Comparison of ENCODE assay signal across 10 cellular contexts in the genomic region with DNA sequence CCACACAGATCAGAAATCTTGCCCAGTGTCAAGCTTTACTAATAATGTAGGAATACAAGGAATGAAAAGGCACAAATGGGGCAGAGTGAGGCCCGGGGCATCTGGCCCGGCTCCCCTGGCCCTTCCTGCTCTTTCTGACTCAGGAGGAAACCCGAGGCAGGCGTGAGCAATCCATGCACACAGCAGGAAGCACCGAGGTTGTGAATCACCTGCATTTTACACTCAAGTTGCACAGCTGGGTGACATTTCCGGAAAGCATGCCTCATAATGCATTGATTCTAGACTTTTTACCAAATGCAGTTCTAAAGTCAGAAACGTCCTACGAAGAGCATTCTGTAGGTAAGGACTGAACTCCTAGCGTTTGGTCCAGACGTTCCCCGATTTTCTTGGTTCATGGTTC. TPM values are rescaled to one million over a fixed set of nuclear protein-coding genes. Genes with fewer than 3 reads are reported as not detected.
A peak's percentile ranks its signal among the peaks of the same experiment; 100 is the strongest.
DNase-seq lines count a peak whose midpoint lies in the region; ATAC-seq and TF ChIP-seq lines count a peak whose summit lies in the region.
"Had no signal": no experiment of that assay in that cellular context is flagged by ENCODE, and none has a peak within 500 bp of the region (broad histone marks: within the 10 kb centered on the region; RNA-seq: fewer than 3 reads in every experiment).

No MANE protein-coding gene starts in this region.

- H3K27ac Mint-ChIP-seq in nephron progenitor cell (peak overlapping the region; percentile 83), type B pancreatic cell (no peak overlapping the region)

- H3K4me1 Mint-ChIP-seq in nephron progenitor cell (peaks cover 7% of the 10 kb centered on the region), type B pancreatic cell (ENCODE audit: unreplicated experiment) (peaks cover 6% of the 10 kb centered on the region)

- no peak overlapping the region for H3K4me3 Mint-ChIP-seq in nephron progenitor cell
- H3K4me3 Mint-ChIP-seq in type B pancreatic cell, result no peak overlapping the region

- peaks cover 38% of the 10 kb centered on the region for H3K36me3 Mint-ChIP-seq in nephron progenitor cell (ENCODE audit: low read depth)
- peaks cover 35% of the 10 kb centered on the region for H3K36me3 Mint-ChIP-seq in type B pancreatic cell

- DNase-seq in ELR (ENCODE audit: low read depth) (peak; percentile 97), NCI-H1417 treated with DMSO at 0.1 percent for 48 hours (lab: John Stamatoyannopoulos, UW) (peak; percentile 10), dermis microvascular lymphatic vessel endothelial cell (ENCODE audit: low read depth in 2 of 2) (peak; percentile 54 to 96), nephron progenitor cell (no peak), type B pancreatic cell (ENCODE audit: extremely low spot score, unreplicated experiment) (no peak), SKM-1 (lab: John Stamatoyannopoulos, UW; ENCODE audit: unreplicated experiment) (no peak), midbrain (lab: John Stamatoyannopoulos, UW) (no peak)
- DNase-seq: cortex of kidney, uterus had no signal

- H3K9me3 Mint-ChIP-seq in nephron progenitor cell, result no peaks in the 10 kb centered on the region
- no peaks in the 10 kb centered on the region for H3K9me3 Mint-ChIP-seq in type B pancreatic cell

- no peak for ATAC-seq in GM21529 (IDR thresholded peaks at IDR 0.05; ENCODE audit: unreplicated experiment)

- H3K27me3 Mint-ChIP-seq in nephron progenitor cell (ENCODE audit: low read depth, poor library complexity), result peaks cover 3% of the 10 kb centered on the region
- H3K27me3 Mint-ChIP-seq in type B pancreatic cell, result no peaks in the 10 kb centered on the region

- TF ChIP-seq CTCF in nephron progenitor cell (IDR thresholded peaks at IDR 0.05), result no peak
- TF ChIP-seq CTCF in type B pancreatic cell (conservative IDR thresholded peaks at IDR 0.05), result no peak

RNA-seq across cellular contexts. Expression of gene PRIMPOL, which starts 38.9 kb away (rescaled TPM):
- total RNA-seq in dermis microvascular lymphatic vessel endothelial cell (7.0 and 8.5 TPM in 2 replicates), type B pancreatic cell (ENCODE audit: low replicate concordance) (10.7 and 24.6 TPM in 2 replicates)

RNA-seq across cellular contexts. Expression of gene CASP3, which starts 39.2 kb away (rescaled TPM):
- 30.5 and 32.0 TPM in 2 replicates for total RNA-seq in dermis microvascular lymphatic vessel endothelial cell
- 38.9 and 40.8 TPM in 2 replicates for total RNA-seq in type B pancreatic cell (ENCODE audit: low replicate concordance)

RNA-seq across cellular contexts. Expression of gene CENPU, which starts 45.4 kb away (rescaled TPM):
- total RNA-seq in dermis microvascular lymphatic vessel endothelial cell (4.0 and 16.6 TPM in 2 replicates), type B pancreatic cell (ENCODE audit: low replicate concordance) (23.1 and 52.1 TPM in 2 replicates)

Comparison
In these comparisons a context has a peak if more than half of its experiments do, and no peak if none do; other contexts are left out.
1. DNase-seq: peak in ELR (single experiment), NCI-H1417 treated with DMSO at 0.1 percent for 48 hours (single experiment) and dermis microvascular lymphatic vessel endothelial cell (2 of 2); none in nephron progenitor cell (single experiment), type B pancreatic cell (single experiment), SKM-1 (single experiment) and midbrain (single experiment).